7 cellular contexts compared by ENCODE assay signal in genomic region chr9:89359636-89360315, GRCh38. TPM values are rescaled to one million over a fixed set of nuclear protein-coding genes. Genes with fewer than 3 reads are reported as not detected.
A peak's percentile ranks its signal among the peaks of the same experiment; 100 is the strongest.
DNase-seq lines count a peak whose midpoint lies in the region; ATAC-seq, FAIRE-seq and TF ChIP-seq lines count a peak whose summit lies in the region.

No MANE protein-coding gene starts in this region.

- no peak overlapping the region for H4K8ac ChIP-seq in H9 (replicated peaks; ENCODE audit: insufficient read length, low read depth, low read length)

- POLR2A ChIA-PET in endothelial cell of umbilical vein (lab: Charles Lee), result no interaction called here

- no peak overlapping the region for H3K4ac ChIP-seq in H9 (ENCODE audit: low read depth, low read length)

- H3K27ac Mint-ChIP-seq in H9, result peak overlapping the region in 2 of 3 experiments; percentile 16 to 21; a peak in 1 of 7 replicates
- H3K27ac Mint-ChIP-seq in mesothelial cell of epicardium, result no peak overlapping the region

- no peaks in the 10 kb centered on the region for H3K4me1 ChIP-seq in H9 (ENCODE audit: insufficient read depth, low read length)
- peaks cover 7% of the 10 kb centered on the region for H3K4me1 ChIP-seq in endothelial cell of umbilical vein (ENCODE audit: control insufficient read depth, extremely low read depth, insufficient read depth, low read length)
- H3K4me1 ChIP-seq in gastrocnemius medialis, result peaks cover 27 to 36% of the 10 kb centered on the region in 2 donors
- peaks cover 0 to 8% (median 0%) of the 10 kb centered on the region in 4 donors for H3K4me1 ChIP-seq in sigmoid colon

- no peaks in the 10 kb centered on the region for H3K27me3 ChIP-seq in H9 (ENCODE audit: insufficient read depth, low read length)
- no peaks in the 10 kb centered on the region for H3K27me3 ChIP-seq in endothelial cell of umbilical vein (ENCODE audit: control insufficient read depth in 2 of 2, insufficient read depth in 2 of 2, low read length in 2 of 2)
- no peaks in the 10 kb centered on the region for H3K27me3 ChIP-seq in gastrocnemius medialis
- H3K27me3 ChIP-seq in sigmoid colon, result no peaks in the 10 kb centered on the region

- no CpG with 5 or more reads among the region's 8 CpGs for WGBS in H9 (ENCODE audit: extremely low coverage, insufficient read length, low lambda C conversion rate)
- WGBS in sigmoid colon, 2 donors, result 86 to 88% methylated on average over 8 of the region's 8 CpGs

- dilution Hi-C loops in endothelial cell of umbilical vein (cut with MboI; ENCODE audit: extremely low pct_ligation_motif_present, low sequenced_read_pairs), result no loop called here

- H3K27me3 Mint-ChIP-seq in H9 (ENCODE audit: low read depth) (no peaks in the 10 kb centered on the region), mesothelial cell of epicardium (ENCODE audit: low read depth) (no peaks in the 10 kb centered on the region)

- H3K79me1 ChIP-seq in H9 (ENCODE audit: insufficient read depth, low read depth, low read length, poor library complexity, severe bottlenecking), result no peaks in the 10 kb centered on the region

- H4K5ac ChIP-seq in H9 (ENCODE audit: insufficient read length, low read depth, low read length), result no peak overlapping the region

- H3K36me3 Mint-ChIP-seq in H9 (ENCODE audit: insufficient read depth in 1 of 3, low read depth in 3 of 3) (peaks cover 27 to 75% (median 75%) of the 10 kb centered on the region in 3 experiments), mesothelial cell of epicardium (peaks cover 37% of the 10 kb centered on the region)

- H2BK120ac ChIP-seq in H9 (ENCODE audit: low read depth, low read length, poor library complexity, severe bottlenecking), result no peak overlapping the region

- peak; percentile 59 for FAIRE-seq in endothelial cell of umbilical vein (lab: Jason Lieb, UNC)

- no peak overlapping the region for H3K14ac ChIP-seq in H9 (ENCODE audit: insufficient read depth, low read length)

- H3K4me1 Mint-ChIP-seq in H9 (no peaks in the 10 kb centered on the region), mesothelial cell of epicardium (peaks cover 3% of the 10 kb centered on the region)

- TF ChIP-seq POLR2A in endothelial cell of umbilical vein (IDR thresholded peaks at IDR 0.05; ENCODE audit: low read depth, low read length) (no peak), gastrocnemius medialis (IDR thresholded peaks at IDR 0.05) (no peak), sigmoid colon (IDR thresholded peaks at IDR 0.05) (no peak)

- in situ Hi-C loops in gastrocnemius medialis (cut with MboI; ENCODE audit: low sequenced_read_pairs in 4 of 4), result no loop called here

- H3K79me2 ChIP-seq in H9 (ENCODE audit: insufficient read depth, low read length), result no peaks in the 10 kb centered on the region
- no peaks in the 10 kb centered on the region for H3K79me2 ChIP-seq in endothelial cell of umbilical vein (ENCODE audit: control insufficient read depth, insufficient read depth, low read length)

- CTCF ChIA-PET in endothelial cell of umbilical vein (lab: Charles Lee), result interaction anchor here (0.9 to 6.5 kb wide), 4 partner anchors 35 to 216 kb away, joined by 3 to 62 read pairs (median 6); partner anchors contain the start of gene SECISBP2

- TF ChIP-seq EP300 in sigmoid colon (IDR thresholded peaks at IDR 0.05), result no peak

- no peaks in the 10 kb centered on the region for H3K23me2 ChIP-seq in H9 (ENCODE audit: insufficient read length, low read depth, low read length, poor library complexity, severe bottlenecking)

- H3K4me3 Mint-ChIP-seq in H9 (no peak overlapping the region), mesothelial cell of epicardium (no peak overlapping the region)

- H4K20me1 ChIP-seq in H9 (ENCODE audit: control insufficient read depth, insufficient read depth, insufficient read length) (no peaks in the 10 kb centered on the region), endothelial cell of umbilical vein (replicated peaks; ENCODE audit: control insufficient read depth, extremely low read depth, insufficient read depth, low read length) (no peaks in the 10 kb centered on the region)

- intact Hi-C loops in endothelial cell of umbilical vein (cut with micrococcal nuclease) (no loop called here), gastrocnemius medialis (cut with DNase I; ENCODE audit: low total_unique reads) (loop anchor here (1.0 kb wide), 1 partner anchor 29 kb away; no protein-coding TSS in a partner anchor), sigmoid colon (cut with DNase I) (no loop called here)

- H3K9me3 Mint-ChIP-seq in H9 (no peaks in the 10 kb centered on the region), mesothelial cell of epicardium (no peaks in the 10 kb centered on the region)

- H2AK5ac ChIP-seq in H9 (ENCODE audit: insufficient read length, low read length), result no peak overlapping the region

- BruUV-seq in endothelial cell of umbilical vein (replicated peaks; lab: Mats Ljungman, UMichigan), result no TSS peak

- peak; percentile 66 to 68 for ATAC-seq in gastrocnemius medialis
- no peak for ATAC-seq in HG02981 (IDR thresholded peaks at IDR 0.05; ENCODE audit: unreplicated experiment)

- H3K36me3 ChIP-seq in SK-N-MC (ENCODE audit: insufficient read depth, low read length), result peaks cover 70% of the 10 kb centered on the region
- peaks cover 9 to 28% of the 10 kb centered on the region in 2 experiments for H3K36me3 ChIP-seq in endothelial cell of umbilical vein (ENCODE audit: control insufficient read depth in 2 of 2, extremely low read depth in 1 of 2, insufficient read depth in 2 of 2, low read length in 2 of 2)
- peaks cover 0 to 64% of the 10 kb centered on the region in 2 donors for H3K36me3 ChIP-seq in gastrocnemius medialis
- H3K36me3 ChIP-seq in sigmoid colon, result peaks cover 31 to 80% (median 50%) of the 10 kb centered on the region in 4 donors

- no peak overlapping the region for H3K23ac ChIP-seq in H9 (ENCODE audit: insufficient read length, low read depth, low read length)

- H2BK20ac ChIP-seq in H9 (ENCODE audit: low read depth, low read length, poor library complexity, severe bottlenecking), result no peak overlapping the region

- DNase-seq in H9, result peak; percentile 10
- DNase-seq in SK-N-MC (ENCODE audit: low read depth, low spot score), result no peak
- peak; percentile 39 for DNase-seq in endothelial cell of umbilical vein (ENCODE audit: low read depth, low spot score)
- DNase-seq in gastrocnemius medialis, result peak in 1 of 2 donors; percentile 49
- DNase-seq in mesothelial cell of epicardium (ENCODE audit: low spot score in 2 of 2, unreplicated experiment in 2 of 2), result no peak
- DNase-seq in sigmoid colon, result no peak

- H2AFZ ChIP-seq in H9 (ENCODE audit: low read length), result no peak overlapping the region
- H2AFZ ChIP-seq in endothelial cell of umbilical vein (ENCODE audit: low read depth, low read length), result no peak overlapping the region

- H3K9me1 ChIP-seq in endothelial cell of umbilical vein (replicated peaks; ENCODE audit: control insufficient read depth, extremely low read depth, insufficient read depth, low read length), result no peaks in the 10 kb centered on the region

- H3K56ac ChIP-seq in H9 (ENCODE audit: insufficient read length, low read depth, low read length), result no peak overlapping the region

- no peak overlapping the region for H2BK12ac ChIP-seq in H9 (ENCODE audit: insufficient read length, low read depth, low read length)

- H3K9me3 ChIP-seq in H9 (ENCODE audit: control insufficient read depth, low read depth, low read length) (no peaks in the 10 kb centered on the region), SK-N-MC (ENCODE audit: low read depth, low read length) (no peaks in the 10 kb centered on the region), endothelial cell of umbilical vein (replicated peaks; ENCODE audit: control insufficient read depth, insufficient read depth, low read length) (no peaks in the 10 kb centered on the region), gastrocnemius medialis (no peaks in the 10 kb centered on the region), sigmoid colon (no peaks in the 10 kb centered on the region)

- H3K9ac ChIP-seq in H9 (ENCODE audit: extremely low read depth, insufficient read length, low read length), result no peak overlapping the region
- no peak overlapping the region for H3K9ac ChIP-seq in SK-N-MC (ENCODE audit: insufficient read length)
- no peak overlapping the region for H3K9ac ChIP-seq in endothelial cell of umbilical vein (replicated peaks; ENCODE audit: extremely low read depth, insufficient read depth, low read length)

- no peak overlapping the region for H2BK15ac ChIP-seq in H9 (ENCODE audit: low read depth, low read length)

- H2BK5ac ChIP-seq in H9 (ENCODE audit: insufficient read length, low read length), result no peak overlapping the region

- TF ChIP-seq CTCF in H9 (conservative IDR thresholded peaks at IDR 0.05), result no peak
- TF ChIP-seq CTCF in endothelial cell of umbilical vein (IDR thresholded peaks at IDR 0.05; ENCODE audit: extremely low read depth in 1 of 2, insufficient read depth in 1 of 2, low read depth in 1 of 2, low read length in 2 of 2), result no peak
- TF ChIP-seq CTCF in gastrocnemius medialis (IDR thresholded peaks at IDR 0.05 in 4 of 5, conservative IDR thresholded peaks at IDR 0.05 in 1 of 5), result no peak
- no peak for TF ChIP-seq CTCF in mesothelial cell of epicardium (IDR thresholded peaks at IDR 0.05; ENCODE audit: unreplicated experiment)
- no peak for TF ChIP-seq CTCF in sigmoid colon (IDR thresholded peaks at IDR 0.05)

- no peak overlapping the region for H3K18ac ChIP-seq in H9 (ENCODE audit: insufficient read length, low read depth, low read length)

- H3K4me3 ChIP-seq in SK-N-MC (no peak overlapping the region), endothelial cell of umbilical vein (replicated peaks in 1 of 3; ENCODE audit: insufficient read depth in 1 of 3, low read depth in 1 of 3, low read length in 3 of 3) (no peak overlapping the region), gastrocnemius medialis (no peak overlapping the region), sigmoid colon (no peak overlapping the region)

- H3K4me2 ChIP-seq in H9 (ENCODE audit: insufficient read depth, insufficient read length, low read length) (no peak overlapping the region), endothelial cell of umbilical vein (ENCODE audit: insufficient read depth, low read length) (no peak overlapping the region)

- no peak overlapping the region for H4K91ac ChIP-seq in H9 (ENCODE audit: insufficient read length, low read depth, low read length)

- H3T11ph ChIP-seq in H9 (ENCODE audit: low read length), result no peak overlapping the region

- H3K27ac ChIP-seq in H9 (ENCODE audit: insufficient read length, low read depth, low read length), result no peak overlapping the region
- peak overlapping the region; percentile 19 for H3K27ac ChIP-seq in SK-N-MC
- no peak overlapping the region for H3K27ac ChIP-seq in endothelial cell of umbilical vein (ENCODE audit: insufficient read depth, low read depth, low read length)
- peak overlapping the region; percentile 68 to 87 (median 78) for H3K27ac ChIP-seq in gastrocnemius medialis
- peak overlapping the region in 1 of 4 donors; percentile 33 for H3K27ac ChIP-seq in sigmoid colon

RNA-seq across cellular contexts. Expression of gene SECISBP2, which starts 41.5 kb away (rescaled TPM):
- total RNA-seq in H9 (2021) (58.2 and 62.7 TPM in 2 replicates), endothelial cell of umbilical vein (34.1 and 36.3 TPM in 2 replicates), gastrocnemius medialis (10 to 100 TPM; 40.2 to 70.8 (median 54.9) TPM), mesothelial cell of epicardium (71.3 to 78.0 TPM (median 75.2 TPM) in 3 replicates), sigmoid colon (10 to 100 TPM; 35.0 to 41.8 (median 39.0) TPM)
- polyA plus RNA-seq in endothelial cell of umbilical vein (18.0 and 22.7 TPM in 2 replicates), sigmoid colon (10 to 100 TPM; 21.0 to 34.3 (median 33.5) TPM)
- 23.6 TPM in 2 replicates for polyA plus RNA-seq in endothelial cell of umbilical vein (2011; cell fraction: cytosol; rRNA removed)
- 94.9 and 107 TPM in 2 replicates for polyA plus RNA-seq in endothelial cell of umbilical vein (2011; cell fraction: nucleus; rRNA removed)
- 19.6 and 21.6 TPM in 2 replicates for polyA plus RNA-seq in endothelial cell of umbilical vein (2012)
- 37.7 and 39.6 TPM in 2 replicates for polyA minus RNA-seq in endothelial cell of umbilical vein
- 17.7 TPM for polyA minus RNA-seq in endothelial cell of umbilical vein (2011; cell fraction: cytosol; rRNA and poly(A)+ RNA removed)
- 62.4 and 97.5 TPM in 2 replicates for polyA minus RNA-seq in endothelial cell of umbilical vein (2011; cell fraction: nucleus; rRNA and poly(A)+ RNA removed)

RNA-seq across cellular contexts. Expression of gene CKS2, which starts 48.8 kb away (rescaled TPM):
- 210 and 211 TPM in 2 replicates for total RNA-seq in H9 (2021)
- 149 and 153 TPM in 2 replicates for total RNA-seq in endothelial cell of umbilical vein
- polyA plus RNA-seq in endothelial cell of umbilical vein, result 269 and 302 TPM in 2 replicates
- polyA plus RNA-seq in endothelial cell of umbilical vein (2011; cell fraction: cytosol; rRNA removed), result 415 TPM in 2 replicates
- polyA plus RNA-seq in endothelial cell of umbilical vein (2011; cell fraction: nucleus; rRNA removed), result 154 and 164 TPM in 2 replicates
- polyA plus RNA-seq in endothelial cell of umbilical vein (2012), result 219 and 459 TPM in 2 replicates
- 80.2 and 88.4 TPM in 2 replicates for polyA minus RNA-seq in endothelial cell of umbilical vein
- polyA minus RNA-seq in endothelial cell of umbilical vein (2011; cell fraction: cytosol; rRNA and poly(A)+ RNA removed), result 155 TPM
- polyA minus RNA-seq in endothelial cell of umbilical vein (2011; cell fraction: nucleus; rRNA and poly(A)+ RNA removed), result 19.5 and 25.2 TPM in 2 replicates
- 10 to 100 TPM in 1 of 4 donors, 1 to 10 TPM in 3; 6.5 to 13.2 (median 6.9) TPM for total RNA-seq in gastrocnemius medialis
- 54.5 to 57.6 TPM (median 54.9 TPM) in 3 replicates for total RNA-seq in mesothelial cell of epicardium
- 10 to 100 TPM in 2 of 4 donors, 1 to 10 TPM in 2; 4.7 to 18.9 (median 13.5) TPM for total RNA-seq in sigmoid colon
- polyA plus RNA-seq in sigmoid colon, result 100 to 1,000 TPM in 2 of 3 donors, 10 to 100 TPM in 1; 48.6 to 151 (median 129) TPM

Comparison
In these comparisons a context has a peak if more than half of its experiments do, and no peak if none do; other contexts are left out.
1. DNase-seq: peak in H9 (single experiment) and endothelial cell of umbilical vein (single experiment); none in SK-N-MC (single experiment), mesothelial cell of epicardium (0 of 2) and sigmoid colon (single experiment).
2. H3K27ac ChIP-seq: peak in SK-N-MC (single experiment) and gastrocnemius medialis (4 of 4); none in H9 (single experiment) and endothelial cell of umbilical vein (single experiment).